In the genomic region with DNA sequence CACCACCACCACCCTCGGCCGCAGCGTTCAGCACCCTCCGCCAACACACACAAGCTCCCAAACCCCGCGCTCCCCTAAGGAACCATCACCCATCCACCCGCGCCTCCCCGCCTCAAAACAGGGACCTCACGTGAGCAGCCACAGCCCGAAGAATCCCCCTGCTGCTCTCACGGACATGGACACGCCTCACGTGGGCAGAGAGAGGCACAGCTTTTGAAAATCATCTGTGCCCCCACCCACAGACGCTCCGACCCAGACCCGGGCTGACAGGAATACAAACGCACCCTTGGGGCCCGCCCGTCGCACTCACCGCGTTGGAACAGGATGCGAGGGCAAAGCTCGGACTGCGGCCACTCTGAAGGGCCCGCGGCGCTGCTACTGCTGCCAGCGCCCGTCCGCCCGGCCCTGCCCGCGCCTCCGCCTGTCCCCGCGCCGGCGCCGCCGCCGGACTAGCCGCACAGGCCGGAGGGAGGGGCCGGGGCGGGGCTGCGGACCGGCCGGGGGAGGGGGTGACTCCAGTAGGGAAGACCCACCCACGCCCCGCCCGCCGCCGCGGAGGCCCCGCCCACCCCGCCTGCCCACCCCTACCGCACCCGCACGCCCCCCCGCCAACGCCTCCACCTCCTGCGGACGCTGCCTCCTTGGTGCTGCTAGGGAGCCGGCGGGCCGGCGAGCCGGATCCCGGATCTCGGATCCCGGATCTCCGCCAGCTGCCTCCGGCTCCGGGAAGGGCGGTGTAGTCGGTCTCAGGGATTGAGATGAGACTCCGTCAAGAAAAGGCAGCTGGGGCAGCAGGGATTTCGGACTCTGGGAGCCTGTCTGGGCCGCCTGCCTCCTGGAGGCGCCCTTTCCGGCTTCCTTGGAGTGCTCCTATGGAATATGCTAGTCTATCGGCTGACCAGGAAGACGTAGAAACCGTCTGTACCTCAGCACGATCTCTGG, we compare ENCODE assay signal across 8 cellular contexts. TPM values are rescaled to one million over a fixed set of nuclear protein-coding genes. Genes with fewer than 3 reads are reported as not detected.
DNase-seq lines count a peak whose midpoint lies in the region; ATAC-seq and TF ChIP-seq lines count a peak whose summit lies in the region.

A gene (minus strand): TSS at position 461 of the 942 bp plus-strand sequence. CDS start 8,246 bp downstream, outside the sequence.

- peak; percentile 57 for ATAC-seq in HG03097 (IDR thresholded peaks at IDR 0.05; ENCODE audit: low FRiP score, unreplicated experiment)
- peak; percentile 59 for ATAC-seq in activated CD4-positive, alpha-beta T cell treated with anti-CD3 and anti-CD28 coated beads for 36 hours

- H3K4me1 Mint-ChIP-seq in activated CD4-positive, alpha-beta T cell treated with anti-CD3 and anti-CD28 coated beads for 36 hours = peaks cover 12% of the 10 kb centered on the region

- H3K36me3 Mint-ChIP-seq in activated CD4-positive, alpha-beta T cell treated with anti-CD3 and anti-CD28 coated beads for 36 hours (ENCODE audit: low read depth) = no peaks in the 10 kb centered on the region

- H3K4me3 ChIP-seq in choroid plexus epithelial cell (ENCODE audit: low read depth, low read length) = peak within 1 kb of the TSS; percentile 84

- H3K27me3 Mint-ChIP-seq in activated CD4-positive, alpha-beta T cell treated with anti-CD3 and anti-CD28 coated beads for 36 hours = peaks cover 3% of the 10 kb centered on the region

- H3K9me3 Mint-ChIP-seq in activated CD4-positive, alpha-beta T cell treated with anti-CD3 and anti-CD28 coated beads for 36 hours (ENCODE audit: low read depth) = no peaks in the 10 kb centered on the region

- CTCF ChIA-PET in activated CD4-positive, alpha-beta T cell treated with anti-CD3 and anti-CD28 coated beads for 36 hours (lab: Charles Lee) = interaction anchor here (1.3 to 3.9 kb wide), 3 partner anchors 13 to 109 kb away, joined by 3 to 27 read pairs (median 8); no protein-coding TSS in a partner anchor

- TF ChIP-seq CTCF in choroid plexus epithelial cell (conservative IDR thresholded peaks at IDR 0.05; ENCODE audit: low read depth, low read length) = peak; percentile 56

- intact Hi-C loops in activated CD4-positive, alpha-beta T cell treated with anti-CD3 and anti-CD28 coated beads for 36 hours (cut with DNase I, micrococcal nuclease) = loop anchor here in 1 of 2 experiments (1.0 to 2.0 kb wide), 2 partner anchors 54 to 83 kb away; a partner anchor contains a TSS

- H3K27me3 ChIP-seq in layer of hippocampus (ENCODE audit: control insufficient read depth, insufficient read depth, low read length) = no peaks in the 10 kb centered on the region

- H3K27ac ChIP-seq in layer of hippocampus (ENCODE audit: low read depth, low read length) = peak within 1 kb of the TSS; percentile 92

- DNase-seq in SHP77 (lab: John Stamatoyannopoulos, UW) (peak; percentile 23 to 62), SHP77 treated with DMSO at 0.1 percent for 48 hours (lab: John Stamatoyannopoulos, UW) (no peak), NCI-H2227 treated with DMSO at 0.1 percent for 48 hours (lab: John Stamatoyannopoulos, UW) (peak; percentile 95), choroid plexus epithelial cell (ENCODE audit: low read depth) (peak; percentile 91)
- peak; percentile 74 for DNase-seq in activated CD4-positive, alpha-beta T cell treated with anti-CD3 and anti-CD28 coated beads for 36 hours
- peak; percentile 35 to 61 (median 48) for DNase-seq in stimulated activated CD4-positive, alpha-beta T cell treated with anti-CD3 and anti-CD28 coated beads, Interleukin-1b, Interleukin-23, amount 100 ng/mL, for 24 hours (ENCODE audit: low read depth in 4 of 4, low spot score in 1 of 4)

- peak within 1 kb of the TSS; percentile 66 for H3K27ac Mint-ChIP-seq in activated CD4-positive, alpha-beta T cell treated with anti-CD3 and anti-CD28 coated beads for 36 hours

- POLR2A ChIA-PET in activated CD4-positive, alpha-beta T cell treated with anti-CD3 and anti-CD28 coated beads for 36 hours (lab: Charles Lee) = no interaction called here

- H3K4me3 Mint-ChIP-seq in activated CD4-positive, alpha-beta T cell treated with anti-CD3 and anti-CD28 coated beads for 36 hours = peak within 1 kb of the TSS; percentile 75

RNA-seq across cellular contexts. Expression of the gene that starts here (rescaled TPM):
- total RNA-seq in activated CD4-positive, alpha-beta T cell treated with anti-CD3 and anti-CD28 coated beads for 36 hours = 1 to 10 TPM; 3.8 to 4.2 TPM
